In the genomic region with DNA sequence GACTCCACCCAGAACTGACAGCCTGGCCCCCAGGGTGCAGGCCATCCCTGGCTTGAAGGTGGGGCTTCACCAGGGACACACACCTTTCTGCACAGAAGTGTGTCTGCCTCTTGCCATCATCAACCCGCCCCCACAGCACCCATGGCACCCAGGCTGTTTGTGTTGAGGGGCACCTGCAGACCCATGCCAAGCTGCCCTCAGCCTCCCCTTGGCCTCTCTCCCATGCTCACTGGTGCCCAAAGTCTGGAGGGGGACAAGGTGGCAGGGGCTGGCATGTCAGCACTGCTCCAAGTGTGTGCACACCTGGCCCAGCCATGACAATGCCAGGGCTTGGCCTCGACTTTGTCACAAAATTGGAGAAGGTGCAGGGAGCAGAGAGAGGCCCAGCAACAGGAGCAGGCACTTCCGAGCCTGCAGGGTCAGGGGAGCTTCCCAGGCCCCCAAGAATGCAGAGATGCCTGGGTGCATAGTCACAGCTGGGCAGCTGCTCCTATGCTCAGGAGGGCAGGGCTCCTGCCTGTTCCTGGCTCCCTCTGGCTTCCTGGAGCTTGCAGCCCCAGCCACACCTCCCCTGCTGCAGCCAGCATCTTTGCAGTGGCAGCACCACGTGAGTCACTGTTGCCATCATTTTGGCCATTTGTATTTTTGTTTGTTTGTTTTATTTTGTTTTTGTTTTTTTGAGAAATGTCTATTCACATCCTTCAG, we compare ENCODE assay signal across 2 cellular contexts.
TF ChIP-seq lines count a peak whose summit lies in the region.

No MANE protein-coding gene starts in this region.

TF ChIP-seq in A549, 52 proteins besides CTCF, POLR2A, EP300 and RAD21:
- TF ChIP-seq SMC3 (IDR thresholded peaks at IDR 0.05) = no peak
- TF ChIP-seq, protein P1, sequence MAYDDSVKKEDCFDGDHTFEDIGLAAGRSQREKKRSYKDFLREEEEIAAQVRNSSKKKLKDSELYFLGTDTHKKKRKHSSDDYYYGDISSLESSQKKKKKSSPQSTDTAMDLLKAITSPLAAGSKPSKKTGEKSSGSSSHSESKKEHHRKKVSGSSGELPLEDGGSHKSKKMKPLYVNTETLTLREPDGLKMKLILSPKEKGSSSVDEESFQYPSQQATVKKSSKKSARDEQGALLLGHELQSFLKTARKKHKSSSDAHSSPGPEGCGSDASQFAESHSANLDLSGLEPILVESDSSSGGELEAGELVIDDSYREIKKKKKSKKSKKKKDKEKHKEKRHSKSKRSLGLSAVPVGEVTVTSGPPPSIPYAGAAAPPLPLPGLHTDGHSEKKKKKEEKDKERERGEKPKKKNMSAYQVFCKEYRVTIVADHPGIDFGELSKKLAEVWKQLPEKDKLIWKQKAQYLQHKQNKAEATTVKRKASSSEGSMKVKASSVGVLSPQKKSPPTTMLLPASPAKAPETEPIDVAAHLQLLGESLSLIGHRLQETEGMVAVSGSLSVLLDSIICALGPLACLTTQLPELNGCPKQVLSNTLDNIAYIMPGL (CRISPR knock-in tag; IDR thresholded peaks at IDR 0.05; ENCODE audit: borderline replicate concordance) = no peak
- TF ChIP-seq POLR2AphosphoS2 (conservative IDR thresholded peaks at IDR 0.05; ENCODE audit: low read length) = no peak

TF ChIP-seq in IMR-90, 13 proteins besides CTCF, POLR2A, EP300 and RAD21:
- TF ChIP-seq MAZ (IDR thresholded peaks at IDR 0.05; ENCODE audit: borderline replicate concordance, low read depth, low read length) (no peak), MAFK (IDR thresholded peaks at IDR 0.05; ENCODE audit: low read depth, low read length) (no peak), MXI1 (IDR thresholded peaks at IDR 0.05; ENCODE audit: borderline replicate concordance, low read depth, low read length) (no peak), FOS (IDR thresholded peaks at IDR 0.05; ENCODE audit: low read depth, low read length) (no peak), NFE2L2 (IDR thresholded peaks at IDR 0.05; ENCODE audit: low read depth, low read length) (no peak), CEBPB (IDR thresholded peaks at IDR 0.05; ENCODE audit: low read depth, low read length) (no peak), SMC3 (IDR thresholded peaks at IDR 0.05; ENCODE audit: low read depth, low read length) (no peak), RCOR1 (IDR thresholded peaks at IDR 0.05; ENCODE audit: insufficient replicate concordance, low read length) (no peak)
- TF ChIP-seq, protein P2, sequence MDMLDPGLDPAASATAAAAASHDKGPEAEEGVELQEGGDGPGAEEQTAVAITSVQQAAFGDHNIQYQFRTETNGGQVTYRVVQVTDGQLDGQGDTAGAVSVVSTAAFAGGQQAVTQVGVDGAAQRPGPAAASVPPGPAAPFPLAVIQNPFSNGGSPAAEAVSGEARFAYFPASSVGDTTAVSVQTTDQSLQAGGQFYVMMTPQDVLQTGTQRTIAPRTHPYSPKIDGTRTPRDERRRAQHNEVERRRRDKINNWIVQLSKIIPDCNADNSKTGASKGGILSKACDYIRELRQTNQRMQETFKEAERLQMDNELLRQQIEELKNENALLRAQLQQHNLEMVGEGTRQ (IDR thresholded peaks at IDR 0.05; ENCODE audit: low read depth, low read length) = no peak
- TF ChIP-seq, protein P3, sequence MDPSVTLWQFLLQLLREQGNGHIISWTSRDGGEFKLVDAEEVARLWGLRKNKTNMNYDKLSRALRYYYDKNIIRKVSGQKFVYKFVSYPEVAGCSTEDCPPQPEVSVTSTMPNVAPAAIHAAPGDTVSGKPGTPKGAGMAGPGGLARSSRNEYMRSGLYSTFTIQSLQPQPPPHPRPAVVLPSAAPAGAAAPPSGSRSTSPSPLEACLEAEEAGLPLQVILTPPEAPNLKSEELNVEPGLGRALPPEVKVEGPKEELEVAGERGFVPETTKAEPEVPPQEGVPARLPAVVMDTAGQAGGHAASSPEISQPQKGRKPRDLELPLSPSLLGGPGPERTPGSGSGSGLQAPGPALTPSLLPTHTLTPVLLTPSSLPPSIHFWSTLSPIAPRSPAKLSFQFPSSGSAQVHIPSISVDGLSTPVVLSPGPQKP (IDR thresholded peaks at IDR 0.05; ENCODE audit: borderline replicate concordance, low read depth, low read length) = no peak
